ENCODE assay signal across 8 cellular contexts in the genomic region with DNA sequence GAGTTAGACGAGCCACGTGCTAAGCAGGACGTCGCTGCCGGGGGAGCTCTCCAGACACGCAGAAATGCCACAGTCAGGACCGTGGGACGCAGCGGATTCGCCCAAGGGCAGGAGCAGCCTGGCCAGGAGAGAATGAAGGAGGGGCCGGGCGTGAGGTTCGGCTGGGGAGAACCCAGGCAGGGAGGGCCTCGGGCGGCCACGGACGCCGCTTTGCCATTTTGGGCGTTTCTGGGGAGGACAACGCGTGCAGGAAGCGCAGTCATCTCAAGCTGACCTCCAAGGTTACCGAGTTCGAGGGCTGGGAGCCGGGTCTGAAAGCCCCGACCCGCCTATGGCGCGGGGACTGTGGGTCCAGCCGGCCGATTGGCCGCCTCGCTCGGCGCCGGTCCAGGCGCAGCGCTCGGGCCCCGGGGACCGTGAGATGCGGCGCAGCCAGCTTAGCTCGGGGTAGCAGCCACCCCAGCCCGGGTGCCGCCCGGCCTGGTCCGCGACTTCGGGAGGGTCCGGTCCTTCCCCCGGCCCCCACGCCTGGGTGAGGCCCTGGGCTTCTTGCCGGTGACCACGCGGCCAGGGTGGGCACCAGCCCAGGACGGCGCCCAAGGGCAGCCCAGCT. TPM values are rescaled to one million over a fixed set of nuclear protein-coding genes. Genes with fewer than 3 reads are reported as not detected.
DNase-seq lines count a peak whose midpoint lies in the region; ATAC-seq and TF ChIP-seq lines count a peak whose summit lies in the region.

No MANE protein-coding gene starts in this region.

- TF ChIP-seq CTCF in DND-41 (IDR thresholded peaks at IDR 0.05; ENCODE audit: borderline replicate concordance, extremely low read depth, low read length, poor library complexity, severe bottlenecking) (no peak), HFF-Myc (IDR thresholded peaks at IDR 0.05; ENCODE audit: low read depth, low read length, missing control alignments) (no peak), astrocyte of the spinal cord (IDR thresholded peaks at IDR 0.05; ENCODE audit: low read depth, low read length) (no peak)

- H3K9me3 Mint-ChIP-seq in immature natural killer cell, result no peaks in the 10 kb centered on the region

- peaks cover 20% of the 10 kb centered on the region for H3K79me2 ChIP-seq in DND-41 (ENCODE audit: insufficient read depth, low read length)

- peaks cover 17% of the 10 kb centered on the region for H3K36me3 ChIP-seq in DND-41 (ENCODE audit: insufficient read depth, low read length)

- H3K4me1 ChIP-seq in DND-41 (ENCODE audit: insufficient read depth, low read length), result peaks cover 29% of the 10 kb centered on the region

- H3K4me2 ChIP-seq in DND-41 (ENCODE audit: insufficient read depth, low read length), result peak overlapping the region; percentile 95

- H3K9ac ChIP-seq in DND-41 (ENCODE audit: low read depth, low read length), result peak overlapping the region; percentile 88

- peak overlapping the region; percentile 76 for H2AFZ ChIP-seq in DND-41 (ENCODE audit: low read depth, low read length)

- H3K4me3 ChIP-seq in DND-41 (ENCODE audit: low read depth in 1 of 2, low read length in 2 of 2) (peak overlapping the region; percentile 42 to 69; a peak in 3 of 4 replicates), HFF-Myc (replicated peaks; ENCODE audit: low read depth, low read length) (peak overlapping the region; percentile 81), astrocyte of the spinal cord (ENCODE audit: low read depth, low read length) (peak overlapping the region; percentile 82)

- H3K27ac ChIP-seq in DND-41 (ENCODE audit: low read length), result peak overlapping the region; percentile 63

- H3K27ac Mint-ChIP-seq in immature natural killer cell, result peak overlapping the region; percentile 87 to 94 (median 93)

- in situ Hi-C loops in astrocyte of the spinal cord (cut with HindIII; ENCODE audit: low sequenced_read_pairs), result no loop called here

- peaks cover 3% of the 10 kb centered on the region; the same call in 1 of the 2 replicates for H4K20me1 ChIP-seq in DND-41 (ENCODE audit: insufficient read depth, low read length)

- H3K27me3 Mint-ChIP-seq in immature natural killer cell (ENCODE audit: low read depth in 3 of 3), result peaks cover 4 to 8% (median 5%) of the 10 kb centered on the region in 3 donors

- H3K27me3 ChIP-seq in DND-41 (ENCODE audit: insufficient read depth, low read length, poor library complexity), result no peaks in the 10 kb centered on the region

- ATAC-seq in DND-41 (ENCODE audit: insufficient read depth, low read depth), result peak; percentile 4; the same call in 2 of the 3 replicates

- peaks cover 0 to 5% (median 4%) of the 10 kb centered on the region in 3 donors for H3K36me3 Mint-ChIP-seq in immature natural killer cell

- DNase-seq in DND-41, result no peak
- DNase-seq in HFF-Myc (ENCODE audit: extremely low read depth, low read depth), result no peak
- peak; percentile 28 for DNase-seq in astrocyte of the spinal cord (ENCODE audit: low read depth, low spot score)
- DNase-seq in immature natural killer cell, result peak in 1 of 3 donors; percentile 28
- DNase-seq in stimulated activated CD4-positive, alpha-beta T cell treated with anti-CD3 and anti-CD28 coated beads, Interleukin-4, amount 100 ng/mL, for 1 hour, result peak; percentile 33
- no peak for DNase-seq in cerebellar cortex (ENCODE audit: low spot score)
- no peak for DNase-seq in DMS153 treated with DMSO at 0.1 percent for 48 hours (lab: John Stamatoyannopoulos, UW; ENCODE audit: unreplicated experiment)

- peak overlapping the region; percentile 84 to 91 (median 89) for H3K4me3 Mint-ChIP-seq in immature natural killer cell

- H3K9me3 ChIP-seq in DND-41 (ENCODE audit: insufficient read depth, low read length, severe bottlenecking), result no peaks in the 10 kb centered on the region

- H3K4me1 Mint-ChIP-seq in immature natural killer cell, result peaks cover 19 to 28% of the 10 kb centered on the region in 2 donors

TF ChIP-seq in PFSK-1, 5 proteins besides CTCF, POLR2A, EP300 and RAD21:
- TF ChIP-seq FOXP2 (optimal IDR thresholded peaks at IDR 0.05; ENCODE audit: borderline replicate concordance, extremely low read depth, extremely low read length, insufficient read depth) (no peak), POLR2AphosphoS5 (IDR thresholded peaks at IDR 0.05; ENCODE audit: low read depth, low read length) (0 out of 2 replicates have a peak, but pooled peaks have one; percentile 6), TAF1 (IDR thresholded peaks at IDR 0.05; ENCODE audit: borderline replicate concordance, insufficient read depth, low read length) (no peak), SIN3A (IDR thresholded peaks at IDR 0.05; ENCODE audit: borderline replicate concordance, insufficient read depth, low read length) (no peak)
- TF ChIP-seq, protein P1, sequence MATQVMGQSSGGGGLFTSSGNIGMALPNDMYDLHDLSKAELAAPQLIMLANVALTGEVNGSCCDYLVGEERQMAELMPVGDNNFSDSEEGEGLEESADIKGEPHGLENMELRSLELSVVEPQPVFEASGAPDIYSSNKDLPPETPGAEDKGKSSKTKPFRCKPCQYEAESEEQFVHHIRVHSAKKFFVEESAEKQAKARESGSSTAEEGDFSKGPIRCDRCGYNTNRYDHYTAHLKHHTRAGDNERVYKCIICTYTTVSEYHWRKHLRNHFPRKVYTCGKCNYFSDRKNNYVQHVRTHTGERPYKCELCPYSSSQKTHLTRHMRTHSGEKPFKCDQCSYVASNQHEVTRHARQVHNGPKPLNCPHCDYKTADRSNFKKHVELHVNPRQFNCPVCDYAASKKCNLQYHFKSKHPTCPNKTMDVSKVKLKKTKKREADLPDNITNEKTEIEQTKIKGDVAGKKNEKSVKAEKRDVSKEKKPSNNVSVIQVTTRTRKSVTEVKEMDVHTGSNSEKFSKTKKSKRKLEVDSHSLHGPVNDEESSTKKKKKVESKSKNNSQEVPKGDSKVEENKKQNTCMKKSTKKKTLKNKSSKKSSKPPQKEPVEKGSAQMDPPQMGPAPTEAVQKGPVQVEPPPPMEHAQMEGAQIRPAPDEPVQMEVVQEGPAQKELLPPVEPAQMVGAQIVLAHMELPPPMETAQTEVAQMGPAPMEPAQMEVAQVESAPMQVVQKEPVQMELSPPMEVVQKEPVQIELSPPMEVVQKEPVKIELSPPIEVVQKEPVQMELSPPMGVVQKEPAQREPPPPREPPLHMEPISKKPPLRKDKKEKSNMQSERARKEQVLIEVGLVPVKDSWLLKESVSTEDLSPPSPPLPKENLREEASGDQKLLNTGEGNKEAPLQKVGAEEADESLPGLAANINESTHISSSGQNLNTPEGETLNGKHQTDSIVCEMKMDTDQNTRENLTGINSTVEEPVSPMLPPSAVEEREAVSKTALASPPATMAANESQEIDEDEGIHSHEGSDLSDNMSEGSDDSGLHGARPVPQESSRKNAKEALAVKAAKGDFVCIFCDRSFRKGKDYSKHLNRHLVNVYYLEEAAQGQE (IDR thresholded peaks at IDR 0.05; ENCODE audit: insufficient read depth in 1 of 2, low read depth in 2 of 2, low read length in 2 of 2), result 0 out of 4 replicates have a peak, but pooled peaks of 1 of the 2 experiments have one; percentile 10

RNA-seq across cellular contexts. Expression of a gene that starts 0.8 kb away (rescaled TPM):
- 72.6 TPM for polyA plus RNA-seq in PFSK-1 (2012; ENCODE audit: insufficient read length, low read depth)
- 10 to 100 TPM; 59.7 to 71.8 (median 66.1) TPM for polyA plus RNA-seq in immature natural killer cell

RNA-seq across cellular contexts. Expression of a gene that starts 8.7 kb away (rescaled TPM):
- polyA plus RNA-seq in PFSK-1 (2012; ENCODE audit: insufficient read length, low read depth), result 97.6 TPM
- polyA plus RNA-seq in immature natural killer cell, result 1 to 10 TPM; 1.3 to 1.4 (median 1.4) TPM

RNA-seq across cellular contexts. Expression of a gene that starts 15.7 kb away (rescaled TPM):
- polyA plus RNA-seq in PFSK-1 (2012; ENCODE audit: insufficient read length, low read depth), result 40.7 TPM
- under 1 TPM; 0.06 to 0.95 (median 0.39) TPM for polyA plus RNA-seq in immature natural killer cell

RNA-seq across cellular contexts. Expression of a gene that starts 28.5 kb away (rescaled TPM):
- polyA plus RNA-seq in PFSK-1 (2012; ENCODE audit: insufficient read length, low read depth), result 811 TPM
- polyA plus RNA-seq in immature natural killer cell, result 100 to 1,000 TPM; 136 to 176 (median 168) TPM

RNA-seq across cellular contexts. Expression of a gene that starts 32.2 kb away (rescaled TPM):
- polyA plus RNA-seq in PFSK-1 (2012; ENCODE audit: insufficient read length, low read depth), result 0.61 TPM
- not detected for polyA plus RNA-seq in immature natural killer cell

Comparison
In these comparisons a context has a peak if more than half of its experiments do, and no peak if none do; other contexts are left out.
1. DNase-seq: peak in astrocyte of the spinal cord (single experiment) and stimulated activated CD4-positive, alpha-beta T cell treated with anti-CD3 and anti-CD28 coated beads, Interleukin-4, amount 100 ng/mL, for 1 hour (single experiment); none in DND-41 (single experiment), HFF-Myc (single experiment), cerebellar cortex (single experiment) and DMS153 treated with DMSO at 0.1 percent for 48 hours (single experiment).
2. Peak in every context shown above with its lines, with median percentiles within 50 percentile points of each other: H3K4me3 ChIP-seq.